8 cellular contexts compared by ENCODE assay signal in the genomic region with DNA sequence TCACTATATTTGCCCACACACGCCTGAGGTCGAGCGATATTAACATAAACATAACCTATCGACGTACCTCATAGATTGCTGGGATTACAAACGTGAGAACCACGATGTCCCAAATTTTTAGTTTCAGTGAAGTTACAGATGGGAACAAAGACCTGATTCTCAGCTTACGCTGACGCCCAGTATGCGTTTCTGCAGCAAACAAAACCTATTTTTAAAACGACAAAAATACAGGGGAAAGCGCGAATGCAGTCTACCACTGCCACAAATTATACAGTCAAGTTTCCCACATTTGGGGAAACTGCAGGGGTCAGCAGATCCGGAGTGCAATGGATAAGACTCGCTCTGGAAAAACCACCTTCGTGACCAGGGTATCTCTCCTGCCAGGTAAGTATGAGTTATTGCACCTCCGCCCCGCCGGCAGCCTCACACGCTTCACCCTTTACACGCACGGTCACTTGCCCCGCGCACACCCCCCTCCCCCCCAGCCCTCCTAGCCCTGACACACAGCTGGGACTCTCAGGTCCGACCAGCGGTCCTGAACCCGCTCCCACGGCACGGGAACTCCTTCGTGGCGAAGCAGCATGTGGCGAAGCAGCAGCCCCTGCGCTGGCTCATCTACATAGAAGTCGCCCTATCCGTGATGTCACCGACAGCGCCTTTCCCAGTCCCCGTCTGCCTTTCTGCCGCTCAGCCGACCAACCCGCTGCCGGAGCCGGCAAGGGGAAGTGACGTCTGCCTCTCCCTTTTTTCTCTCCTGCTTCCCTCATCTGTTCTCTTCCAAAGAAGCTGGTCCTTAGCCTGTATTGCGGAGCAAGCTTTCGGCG. TPM values are rescaled to one million over a fixed set of nuclear protein-coding genes. Genes with fewer than 3 reads are reported as not detected.
DNase-seq lines count a peak whose midpoint lies in the region; TF ChIP-seq lines count a peak whose summit lies in the region.
"Not testable (repeated sequence)": the region's sequence is repeated elsewhere in the genome, so short reads cannot be mapped to it uniquely, and the experiment has no call there.

No MANE protein-coding gene starts in this region.

- H3K27ac ChIP-seq in HEK293 (ENCODE audit: extremely low read depth, low read depth, low read length): peak overlapping the region; percentile 90
- peak overlapping the region; percentile 89 for H3K27ac ChIP-seq in SK-N-MC
- peak overlapping the region; percentile 74 for H3K27ac ChIP-seq in neuronal stem cell (replicated peaks; ENCODE audit: low read length)
- peak overlapping the region; percentile 32 for H3K27ac ChIP-seq in subcutaneous abdominal adipose tissue (ENCODE audit: low read depth, low read length)

- not testable (repeated sequence) for H3K4ac ChIP-seq in neuronal stem cell (ENCODE audit: low read length)

- peak overlapping the region; percentile 90 for H2BK5ac ChIP-seq in neuronal stem cell (ENCODE audit: low read length)

- peak overlapping the region; percentile 24 for H2AFZ ChIP-seq in neuronal stem cell (ENCODE audit: low read length)

- not testable (repeated sequence) for H3K27me3 ChIP-seq in neuronal stem cell (ENCODE audit: control insufficient read depth in 3 of 3, insufficient read depth in 3 of 3, low read depth in 1 of 3, low read length in 3 of 3); subcutaneous abdominal adipose tissue (ENCODE audit: control insufficient read depth in 5 of 5, insufficient read depth in 4 of 5, low read length in 5 of 5)

- H3K23ac ChIP-seq in neuronal stem cell (ENCODE audit: low read depth, low read length, poor library complexity): peak overlapping the region; percentile 100

- peak overlapping the region; percentile 75 for H3K9ac ChIP-seq in SK-N-MC (ENCODE audit: insufficient read length)
- H3K9ac ChIP-seq in neuronal stem cell (ENCODE audit: low read depth, low read length, poor library complexity): peak overlapping the region; percentile 70
- peak overlapping the region in 4 of 5 donors; percentile 9 to 66 (median 39) for H3K9ac ChIP-seq in subcutaneous abdominal adipose tissue (ENCODE audit: low read length in 5 of 5)

- CTCF ChIA-PET in HEK293 (lab: Yijun Ruan, JAX): interaction anchor here (0.7 to 1.3 kb wide), 3 partner anchors 13 to 79 kb away, joined by 3 to 6 read pairs (median 4); no protein-coding TSS in a partner anchor

- not testable (repeated sequence) for H3K36me3 ChIP-seq in HEK293 (ENCODE audit: control insufficient read depth in 2 of 2, insufficient read depth in 1 of 2, low read length in 2 of 2); SK-N-MC (ENCODE audit: insufficient read depth, low read length); neuronal stem cell (replicated peaks in 1 of 2; ENCODE audit: control insufficient read depth in 2 of 2, insufficient read depth in 2 of 2, low read length in 2 of 2); subcutaneous abdominal adipose tissue (ENCODE audit: control insufficient read depth in 5 of 5, insufficient read depth in 5 of 5, low read length in 5 of 5)

- H2BK12ac ChIP-seq in neuronal stem cell (ENCODE audit: low read length): not testable (repeated sequence)

- DNase-seq in G401 (ENCODE audit: low spot score) (peak; percentile 98), NCI-H1048 (lab: John Stamatoyannopoulos, UW) (peak; percentile 88), SK-N-MC (ENCODE audit: low read depth, low spot score) (peak; percentile 93), germinal center (ENCODE audit: low spot score) (peak; percentile 68), neuronal stem cell (ENCODE audit: low spot score) (peak; percentile 68)
- peak; percentile 78 for DNase-seq in activated naive CD4-positive, alpha-beta T cell treated with anti-CD3 and anti-CD28 coated beads, Interleukin-2, amount 50 U/mL, for 16 hours

- in situ Hi-C loops in G401 (cut with HindIII; ENCODE audit: low sequenced_read_pairs): not testable (repeated sequence)

- H2BK120ac ChIP-seq in neuronal stem cell (ENCODE audit: low read depth, low read length): not testable (repeated sequence)

- TF ChIP-seq CTCF in HEK293 (tag by site-specific recombination; IDR thresholded peaks at IDR 0.05): peak; percentile 52; the same call in 1 of the 2 replicates

- H3K4me2 ChIP-seq in neuronal stem cell (ENCODE audit: insufficient read depth, low read length, poor library complexity, severe bottlenecking): peak overlapping the region; percentile 45

- not testable (repeated sequence) for H3K79me1 ChIP-seq in neuronal stem cell (ENCODE audit: low read depth, low read length)

- H4K91ac ChIP-seq in neuronal stem cell (ENCODE audit: low read depth, low read length, poor library complexity): not testable (repeated sequence)

- not testable (repeated sequence) for H2BK15ac ChIP-seq in neuronal stem cell (ENCODE audit: low read length)

- POLR2A ChIA-PET in HEK293 (lab: Yijun Ruan, JAX): interaction anchor here (1.0 to 3.7 kb wide), 7 partner anchors 9 to 193 kb away, joined by 3 to 82 read pairs (median 6); partner anchors contain the start of genes ANKRD34A, HJV, LIX1L and PIAS3

- not testable (repeated sequence) for H4K8ac ChIP-seq in neuronal stem cell (ENCODE audit: low read depth, low read length)

- not testable (repeated sequence) for H3K14ac ChIP-seq in neuronal stem cell (ENCODE audit: low read length)

- peak overlapping the region; percentile 80 for H3K18ac ChIP-seq in neuronal stem cell (ENCODE audit: low read length)

- not testable (repeated sequence) for H3K9me3 ChIP-seq in HEK293 (ENCODE audit: control insufficient read depth, insufficient read depth, low read depth, low read length); SK-N-MC (ENCODE audit: low read depth, low read length); neuronal stem cell (replicated peaks in 1 of 2; ENCODE audit: control insufficient read depth in 2 of 2, insufficient read depth in 1 of 2, low read depth in 1 of 2, low read length in 2 of 2); subcutaneous abdominal adipose tissue (ENCODE audit: control insufficient read depth in 5 of 5, low read length in 5 of 5)

- H3K4me3 ChIP-seq in HEK293 (ENCODE audit: low read depth, low read length) (peak overlapping the region; percentile 35), SK-N-MC (peak overlapping the region; percentile 74), neuronal stem cell (ENCODE audit: low read length in 2 of 2) (peak overlapping the region in 1 of 2 donors; percentile 42), subcutaneous abdominal adipose tissue (ENCODE audit: low read depth in 1 of 5, low read length in 5 of 5) (peak overlapping the region; percentile 45 to 65 (median 50))

- H3K4me1 ChIP-seq in HEK293 (ENCODE audit: control insufficient read depth, insufficient read depth, low read length); neuronal stem cell (ENCODE audit: control insufficient read depth in 2 of 2, insufficient read depth in 1 of 2, low read depth in 1 of 2, low read length in 2 of 2); subcutaneous abdominal adipose tissue (ENCODE audit: control insufficient read depth in 5 of 5, insufficient read depth in 5 of 5, low read length in 5 of 5): not testable (repeated sequence)

- H2AK5ac ChIP-seq in neuronal stem cell (ENCODE audit: low read depth, low read length): not testable (repeated sequence)

- WGBS in neuronal stem cell (ENCODE audit: extremely low coverage in 2 of 2, insufficient read length in 2 of 2, insufficient replicate concordance in 1 of 2), 2 donors: no CpG with 5 or more reads among the region's 47 CpGs

TF ChIP-seq in HEK293, 187 proteins besides CTCF, POLR2A, EP300 and RAD21 (continues in another document):
- TF ChIP-seq, protein P1, sequence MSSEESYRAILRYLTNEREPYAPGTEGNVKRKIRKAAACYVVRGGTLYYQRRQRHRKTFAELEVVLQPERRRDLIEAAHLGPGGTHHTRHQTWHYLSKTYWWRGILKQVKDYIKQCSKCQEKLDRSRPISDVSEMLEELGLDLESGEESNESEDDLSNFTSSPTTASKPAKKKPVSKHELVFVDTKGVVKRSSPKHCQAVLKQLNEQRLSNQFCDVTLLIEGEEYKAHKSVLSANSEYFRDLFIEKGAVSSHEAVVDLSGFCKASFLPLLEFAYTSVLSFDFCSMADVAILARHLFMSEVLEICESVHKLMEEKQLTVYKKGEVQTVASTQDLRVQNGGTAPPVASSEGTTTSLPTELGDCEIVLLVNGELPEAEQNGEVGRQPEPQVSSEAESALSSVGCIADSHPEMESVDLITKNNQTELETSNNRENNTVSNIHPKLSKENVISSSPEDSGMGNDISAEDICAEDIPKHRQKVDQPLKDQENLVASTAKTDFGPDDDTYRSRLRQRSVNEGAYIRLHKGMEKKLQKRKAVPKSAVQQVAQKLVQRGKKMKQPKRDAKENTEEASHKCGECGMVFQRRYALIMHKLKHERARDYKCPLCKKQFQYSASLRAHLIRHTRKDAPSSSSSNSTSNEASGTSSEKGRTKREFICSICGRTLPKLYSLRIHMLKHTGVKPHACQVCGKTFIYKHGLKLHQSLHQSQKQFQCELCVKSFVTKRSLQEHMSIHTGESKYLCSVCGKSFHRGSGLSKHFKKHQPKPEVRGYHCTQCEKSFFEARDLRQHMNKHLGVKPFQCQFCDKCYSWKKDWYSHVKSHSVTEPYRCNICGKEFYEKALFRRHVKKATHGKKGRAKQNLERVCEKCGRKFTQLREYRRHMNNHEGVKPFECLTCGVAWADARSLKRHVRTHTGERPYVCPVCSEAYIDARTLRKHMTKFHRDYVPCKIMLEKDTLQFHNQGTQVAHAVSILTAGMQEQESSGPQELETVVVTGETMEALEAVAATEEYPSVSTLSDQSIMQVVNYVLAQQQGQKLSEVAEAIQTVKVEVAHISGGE (tag by site-specific recombination; conservative IDR thresholded peaks at IDR 0.05; ENCODE audit: low read depth): peak; percentile 38; the same call in 1 of the 2 replicates
- 0 out of 2 replicates have a peak, but pooled peaks have one; percentile 11 for TF ChIP-seq ZNF146 (tag by site-specific recombination; IDR thresholded peaks at IDR 0.05)
- peak; percentile 46; the same call in 1 of the 2 replicates for TF ChIP-seq ZNF394 (tag by site-specific recombination; IDR thresholded peaks at IDR 0.05; ENCODE audit: borderline replicate concordance)

RNA-seq across cellular contexts. Expression of gene HJV, which starts 30.5 kb away (rescaled TPM):
- not detected in 2 replicates for total RNA-seq in G401 (2014; rRNA removed; shearing (Covaris generic))
- polyA plus RNA-seq in neuronal stem cell (2013, experiment 1 of 2): 0.08 TPM
- 0.12 TPM for polyA plus RNA-seq in neuronal stem cell (2013, experiment 2 of 2)

RNA-seq across cellular contexts. Expression of gene TXNIP, which starts 55.7 kb away (rescaled TPM):
- total RNA-seq in G401 (2014; rRNA removed; shearing (Covaris generic)): 1.8 and 4.7 TPM in 2 replicates
- polyA plus RNA-seq in neuronal stem cell (2013, experiment 1 of 2): 111 TPM
- 115 TPM for polyA plus RNA-seq in neuronal stem cell (2013, experiment 2 of 2)

Comparison
In these comparisons a context has a peak if more than half of its experiments do, and no peak if none do; other contexts are left out.
1. H3K27ac ChIP-seq: peak in every context shown above with its lines; median percentile 90 in HEK293; 89 in SK-N-MC; 74 in neuronal stem cell; 32 in subcutaneous abdominal adipose tissue.